In genomic region chr13:31236211-31236786, GRCh38 we compare ENCODE assay signal across 8 cellular contexts. TPM values are rescaled to one million over a fixed set of nuclear protein-coding genes. Genes with fewer than 3 reads are reported as not detected.
DNase-seq lines count a peak whose midpoint lies in the region; ATAC-seq and TF ChIP-seq lines count a peak whose summit lies in the region.

No MANE protein-coding gene starts in this region.

- H3K9me3 ChIP-seq in CD4-positive, alpha-beta T cell (ENCODE audit: control insufficient read depth, low read length): no peaks in the 10 kb centered on the region
- no peaks in the 10 kb centered on the region for H3K9me3 ChIP-seq in PC-9 (ENCODE audit: insufficient read depth, low read depth)
- peaks cover 0 to 2% of the 10 kb centered on the region in 2 donors for H3K9me3 ChIP-seq in neuronal stem cell (replicated peaks in 1 of 2; ENCODE audit: control insufficient read depth in 2 of 2, insufficient read depth in 1 of 2, low read depth in 1 of 2, low read length in 2 of 2)

- H2AK5ac ChIP-seq in neuronal stem cell (ENCODE audit: low read depth, low read length): no peak overlapping the region

- no peak overlapping the region for H2BK120ac ChIP-seq in neuronal stem cell (ENCODE audit: low read depth, low read length)

- H3K27ac Mint-ChIP-seq in CD4-positive, alpha-beta T cell: no peak overlapping the region

- intact Hi-C loops in CD4-positive, alpha-beta T cell (cut with DNase I, micrococcal nuclease): loop anchor here (5.0 kb wide), 2 partner anchors 186 to 506 kb away; no protein-coding TSS in a partner anchor
- intact Hi-C loops in PC-9 (cut with micrococcal nuclease; ENCODE audit: unreplicated experiment): loop anchor here (1.0 to 5.0 kb wide), 2 partner anchors 188 to 506 kb away; no protein-coding TSS in a partner anchor

- TF ChIP-seq CTCF in CD4-positive, alpha-beta T cell (IDR thresholded peaks at IDR 0.05): peak; percentile 62
- peak; percentile 88 for TF ChIP-seq CTCF in PC-9 (conservative IDR thresholded peaks at IDR 0.05)

- H3K4me2 ChIP-seq in PC-9: no peak overlapping the region
- no peak overlapping the region for H3K4me2 ChIP-seq in neuronal stem cell (ENCODE audit: insufficient read depth, low read length, poor library complexity, severe bottlenecking)

- no CpG with 5 or more reads among the region's 3 CpGs for WGBS in neuronal stem cell (ENCODE audit: extremely low coverage in 2 of 2, insufficient read length in 2 of 2, insufficient replicate concordance in 1 of 2), 2 donors

- no peak overlapping the region for H3K27ac ChIP-seq in CD4-positive, alpha-beta T cell (ENCODE audit: low read depth, low read length)
- no peak overlapping the region for H3K27ac ChIP-seq in PC-9
- H3K27ac ChIP-seq in neuronal stem cell (replicated peaks; ENCODE audit: low read length): no peak overlapping the region

- no peaks in the 10 kb centered on the region for H3K79me2 ChIP-seq in PC-9 (ENCODE audit: low read depth)

- peaks cover 2% of the 10 kb centered on the region for H3K79me1 ChIP-seq in neuronal stem cell (ENCODE audit: low read depth, low read length)

- H2BK15ac ChIP-seq in neuronal stem cell (ENCODE audit: low read length): no peak overlapping the region

- no peaks in the 10 kb centered on the region for H3K4me1 ChIP-seq in PC-9 (replicated peaks; ENCODE audit: insufficient read depth)
- peaks cover 0 to 4% of the 10 kb centered on the region in 2 donors for H3K4me1 ChIP-seq in neuronal stem cell (ENCODE audit: control insufficient read depth in 2 of 2, insufficient read depth in 1 of 2, low read depth in 1 of 2, low read length in 2 of 2)

- no peaks in the 10 kb centered on the region for H3K36me3 ChIP-seq in PC-9 (ENCODE audit: low read depth)
- H3K36me3 ChIP-seq in neuronal stem cell (replicated peaks in 1 of 2; ENCODE audit: control insufficient read depth in 2 of 2, insufficient read depth in 2 of 2, low read length in 2 of 2): peaks cover 0 to 3% of the 10 kb centered on the region in 2 donors

- no peak overlapping the region for H4K91ac ChIP-seq in neuronal stem cell (ENCODE audit: low read depth, low read length, poor library complexity)

- H3K4me1 Mint-ChIP-seq in CD4-positive, alpha-beta T cell (ENCODE audit: low read depth): no peaks in the 10 kb centered on the region

- H3K4me3 ChIP-seq in PC-9: no peak overlapping the region
- H3K4me3 ChIP-seq in neuronal stem cell (ENCODE audit: low read length in 2 of 2): no peak overlapping the region

- H2AFZ ChIP-seq in PC-9 (no peak overlapping the region), neuronal stem cell (ENCODE audit: low read length) (no peak overlapping the region)

- no peak overlapping the region for H3K23ac ChIP-seq in neuronal stem cell (ENCODE audit: low read depth, low read length, poor library complexity)

- no peaks in the 10 kb centered on the region for H3F3A ChIP-seq in PC-9 (ENCODE audit: insufficient read depth, low read depth)

- no peaks in the 10 kb centered on the region for H3K27me3 Mint-ChIP-seq in CD4-positive, alpha-beta T cell

- no peak overlapping the region for H4K8ac ChIP-seq in neuronal stem cell (ENCODE audit: low read depth, low read length)

- no peaks in the 10 kb centered on the region for H4K20me1 ChIP-seq in PC-9 (ENCODE audit: insufficient read depth)

- H2BK12ac ChIP-seq in neuronal stem cell (ENCODE audit: low read length): no peak overlapping the region

- H2BK5ac ChIP-seq in neuronal stem cell (ENCODE audit: low read length): no peak overlapping the region

- no peak overlapping the region for H3K14ac ChIP-seq in neuronal stem cell (ENCODE audit: low read length)

- no peak overlapping the region for H3K4ac ChIP-seq in neuronal stem cell (ENCODE audit: low read length)

- DNase-seq in CD4-positive, alpha-beta T cell: no peak
- DNase-seq in HEK293T (ENCODE audit: extremely low spot score): peak; percentile 23
- DNase-seq in PC-9: peak in 1 of 2 experiments; percentile 2
- peak; percentile 41 to 49 for DNase-seq in erythroblast (lab: John Stamatoyannopoulos, UW)
- DNase-seq in neuronal stem cell (ENCODE audit: low spot score): peak; percentile 12
- DNase-seq in ureter (ENCODE audit: low spot score): no peak
- no peak for DNase-seq in UCSD-AML1 (lab: John Stamatoyannopoulos, UW; ENCODE audit: unreplicated experiment)

- CTCF ChIA-PET in CD4-positive, alpha-beta T cell (lab: Charles Lee): interaction anchor here (1.8 kb wide), 1 partner anchor 9 kb away, joined by 6 read pairs; no protein-coding TSS in a partner anchor
- CTCF ChIA-PET in HEK293T (lab: Yijun Ruan, JAX) (interaction anchor here (0.6 to 2.8 kb wide), 10 partner anchors 9 to 561 kb away, joined by 3 to 15 read pairs (median 4); no protein-coding TSS in a partner anchor), PC-9 (lab: Charles Lee) (interaction anchor here (1.0 kb wide), 1 partner anchor 188 kb away, joined by 4 read pairs; no protein-coding TSS in a partner anchor)

- BruUV-seq in PC-9 (replicated peaks; lab: Mats Ljungman, UMichigan): no TSS peak

- H3K9me2 ChIP-seq in PC-9 (ENCODE audit: insufficient read depth): no peaks in the 10 kb centered on the region

- no peaks in the 10 kb centered on the region for H3K27me3 ChIP-seq in CD4-positive, alpha-beta T cell (ENCODE audit: control insufficient read depth, insufficient read depth, low read length)
- H3K27me3 ChIP-seq in PC-9 (ENCODE audit: insufficient read depth, low read depth): no peaks in the 10 kb centered on the region
- H3K27me3 ChIP-seq in neuronal stem cell (ENCODE audit: control insufficient read depth in 3 of 3, insufficient read depth in 3 of 3, low read depth in 1 of 3, low read length in 3 of 3): no peaks in the 10 kb centered on the region

- no peak overlapping the region for H3K9ac ChIP-seq in neuronal stem cell (ENCODE audit: low read depth, low read length, poor library complexity)

- H3K18ac ChIP-seq in neuronal stem cell (ENCODE audit: low read length): no peak overlapping the region

- peaks cover 5% of the 10 kb centered on the region for H3K36me3 Mint-ChIP-seq in CD4-positive, alpha-beta T cell (ENCODE audit: low read depth)

- no peak for ATAC-seq in CD4-positive, alpha-beta T cell (ENCODE audit: poor library complexity)
- no peak for ATAC-seq in HG02588 (IDR thresholded peaks at IDR 0.05; ENCODE audit: unreplicated experiment)

- TF ChIP-seq POLR2A in erythroblast (IDR thresholded peaks at IDR 0.05; ENCODE audit: low read length): no peak

- no peaks in the 10 kb centered on the region for H3K9me3 Mint-ChIP-seq in CD4-positive, alpha-beta T cell

- POLR2A ChIA-PET in CD4-positive, alpha-beta T cell (lab: Charles Lee): interaction anchor here (1.0 to 1.2 kb wide), 2 partner anchors 35 to 74 kb away, joined by 3 to 4 read pairs; partner anchors contain the start of gene HSPH1
- POLR2A ChIA-PET in HEK293T (lab: Yijun Ruan, JAX): interaction anchor here (0.6 kb wide), 1 partner anchor 32 kb away, joined by 3 read pairs; no protein-coding TSS in a partner anchor
- POLR2A ChIA-PET in PC-9 (lab: Charles Lee; ENCODE audit: unreplicated experiment): no interaction called here

- H3K4me3 Mint-ChIP-seq in CD4-positive, alpha-beta T cell: no peak overlapping the region

TF ChIP-seq in HEK293T, 16 proteins besides CTCF, POLR2A, EP300 and RAD21:
- TF ChIP-seq ZNF384 (IDR thresholded peaks at IDR 0.05) (no peak), ELF4 (IDR thresholded peaks at IDR 0.05) (no peak), PKNOX1 (IDR thresholded peaks at IDR 0.05) (no peak), FOXA1 (IDR thresholded peaks at IDR 0.05) (no peak), NFRKB (IDR thresholded peaks at IDR 0.05) (no peak), CTBP1 (IDR thresholded peaks at IDR 0.05; ENCODE audit: borderline replicate concordance) (no peak), FOXM1 (IDR thresholded peaks at IDR 0.05; ENCODE audit: borderline replicate concordance) (no peak), BHLHE40 (IDR thresholded peaks at IDR 0.05; ENCODE audit: borderline replicate concordance) (no peak), HDGF (IDR thresholded peaks at IDR 0.05; ENCODE audit: borderline replicate concordance) (no peak), SP1 (IDR thresholded peaks at IDR 0.05) (no peak), L3MBTL2 (conservative IDR thresholded peaks at IDR 0.05) (no peak), LEF1 (IDR thresholded peaks at IDR 0.05; ENCODE audit: borderline replicate concordance) (no peak), SUZ12 (IDR thresholded peaks at IDR 0.05) (no peak), ARNT (IDR thresholded peaks at IDR 0.05) (no peak), TARDBP (IDR thresholded peaks at IDR 0.05) (no peak)

RNA-seq across cellular contexts. Expression of gene B3GLCT, which starts 36.5 kb away (rescaled TPM):
- total RNA-seq in CD4-positive, alpha-beta T cell: 1 to 10 TPM; 3.2 to 3.7 TPM
- total RNA-seq in PC-9 (2021) (3.5 and 5.4 TPM in 2 replicates), ureter (4.1 TPM)
- 4.5 TPM for polyA plus RNA-seq in neuronal stem cell (2013, experiment 1 of 2)
- 4.6 TPM for polyA plus RNA-seq in neuronal stem cell (2013, experiment 2 of 2)

Comparison
In these comparisons a context has a peak if more than half of its experiments do, and no peak if none do; other contexts are left out.
1. DNase-seq: peak in HEK293T (single experiment), erythroblast (2 of 2) and neuronal stem cell (single experiment); none in CD4-positive, alpha-beta T cell (0 of 10), ureter (single experiment) and UCSD-AML1 (single experiment).